Comparison of ENCODE assay signal across 31 cellular contexts in the genomic region with DNA sequence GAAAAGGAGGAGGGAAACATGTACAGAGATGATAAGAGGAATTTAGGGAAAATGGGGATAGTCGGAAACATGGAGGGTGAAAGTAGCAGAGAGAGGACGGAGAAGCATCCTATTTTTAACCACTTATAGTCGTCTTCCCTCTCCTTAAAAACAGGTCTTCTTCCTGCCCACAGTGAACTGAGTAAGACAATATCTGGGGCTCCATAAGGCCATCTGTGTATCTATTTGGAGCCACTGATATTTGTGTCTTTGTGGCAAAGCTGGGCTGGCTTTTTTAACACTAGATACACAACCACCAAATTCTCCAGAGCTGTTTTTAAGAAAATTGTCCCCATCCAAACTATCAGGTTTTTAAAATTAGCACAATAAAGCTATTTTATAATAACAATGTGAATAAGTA.
"Had no signal": no experiment of that assay in that cellular context is flagged by ENCODE, and none has a peak within 500 bp of the region (broad histone marks: within the 10 kb centered on the region; RNA-seq: fewer than 3 reads in every experiment).

No MANE protein-coding gene starts in this region.

- H3K27me3 ChIP-seq: ascending aorta, cardiac muscle cell had no signal

- H3K4me3 ChIP-seq: ascending aorta, cardiac muscle cell, K562 had no signal

- H3K36me3 ChIP-seq: ascending aorta, cardiac muscle cell, WERI-Rb-1 had no signal

- H3K36me3 Mint-ChIP-seq: activated naive CD4-positive, alpha-beta T cell treated with anti-CD3 and anti-CD28 coated beads, Interleukin-2, amount 50 U/mL, for 24 hours had no signal

- DNase-seq: activated CD4-positive, alpha-beta T cell treated with anti-CD3 and anti-CD28 coated beads for 1 hour; activated CD4-positive, alpha-beta T cell treated with anti-CD3 and anti-CD28 coated beads, Interleukin-2, amount 10 ng/mL, durations not matched to agents 7 days and 5 days; activated CD4-positive, alpha-beta T cell treated with anti-CD3 and anti-CD28 coated beads, Interleukin-2, amount 50 U/mL, for 48 hours; activated CD4-positive, CD25-positive, alpha-beta regulatory T cell; activated CD8-positive, alpha-beta T cell treated with anti-CD3 and anti-CD28 coated beads, Interleukin-2, amount 10 ng/mL, durations not matched to agents 7 days and 5 days; activated gamma-delta T cell; activated naive CD4-positive, alpha-beta T cell treated with Interleukin-2 at 50 U/mL for 16 hours; activated naive CD8-positive, alpha-beta T cell treated with anti-CD3 and anti-CD28 coated beads, Interleukin-2, amount 10 ng/mL, durations not matched to agents 7 days and 5 days; activated T-cell treated with anti-CD3 and anti-CD28 coated beads, Interleukin-2, amount 50 U/mL, for 24 hours; amygdala; NCI-H1105 treated with DMSO at 0.1 percent for 48 hours; NCI-H1436 treated with DMSO at 0.1 percent for 48 hours; NCI-H1694 treated with DMSO at 0.1 percent for 48 hours; NCI-H2029; NCI-H2171 treated with DMSO at 0.1 percent for 48 hours; NCI-H2227 treated with DMSO at 0.1 percent for 48 hours; NCI-H446; NCI-H510A treated with DMSO at 0.1 percent for 48 hours; NCI-H69; NK-92 treated with Interleukin-12 subunit alpha and Interleukin-12 subunit beta, amount 100 ng/mL, for 24 hours; PC-3; SIG-M5; T1000; WERI-Rb-1 had no signal

- H3K27ac ChIP-seq: ascending aorta, cardiac muscle cell, RWPE1, WERI-Rb-1 had no signal

- H3K27me3 Mint-ChIP-seq: activated CD4-positive, alpha-beta T cell treated with anti-CD3 and anti-CD28 coated beads, Interleukin-2, amount 10 ng/mL, durations not matched to agents 7 days and 5 days; activated naive CD4-positive, alpha-beta T cell treated with anti-CD3 and anti-CD28 coated beads, Interleukin-2, amount 50 U/mL, for 24 hours; activated naive CD8-positive, alpha-beta T cell treated with anti-CD3 and anti-CD28 coated beads, Interleukin-2, amount 10 ng/mL, durations not matched to agents 7 days and 5 days; activated T-cell treated with anti-CD3 and anti-CD28 coated beads, Interleukin-2, amount 50 U/mL, for 24 hours had no signal

- H3K4me3 Mint-ChIP-seq: activated CD4-positive, alpha-beta T cell treated with anti-CD3 and anti-CD28 coated beads, Interleukin-2, amount 10 ng/mL, durations not matched to agents 7 days and 5 days; activated CD8-positive, alpha-beta T cell treated with anti-CD3 and anti-CD28 coated beads, Interleukin-2, amount 10 ng/mL, durations not matched to agents 7 days and 5 days; activated naive CD4-positive, alpha-beta T cell treated with anti-CD3 and anti-CD28 coated beads, Interleukin-2, amount 50 U/mL, for 24 hours; activated naive CD8-positive, alpha-beta T cell treated with anti-CD3 and anti-CD28 coated beads, Interleukin-2, amount 10 ng/mL, durations not matched to agents 7 days and 5 days; activated T-cell treated with anti-CD3 and anti-CD28 coated beads, Interleukin-2, amount 50 U/mL, for 24 hours had no signal

- H3K9me3 ChIP-seq: ascending aorta had no signal

- ATAC-seq: activated CD8-positive, alpha-beta T cell treated with anti-CD3 and anti-CD28 coated beads, Interleukin-2, amount 10 ng/mL, durations not matched to agents 7 days and 5 days; K562; PC-3; Right ventricle myocardium inferior had no signal

- H3K9me3 Mint-ChIP-seq: activated naive CD4-positive, alpha-beta T cell treated with anti-CD3 and anti-CD28 coated beads, Interleukin-2, amount 50 U/mL, for 24 hours; activated naive CD8-positive, alpha-beta T cell treated with anti-CD3 and anti-CD28 coated beads, Interleukin-2, amount 10 ng/mL, durations not matched to agents 7 days and 5 days; activated T-cell treated with anti-CD3 and anti-CD28 coated beads, Interleukin-2, amount 50 U/mL, for 24 hours had no signal

- H3K27ac Mint-ChIP-seq: activated CD4-positive, alpha-beta T cell treated with anti-CD3 and anti-CD28 coated beads, Interleukin-2, amount 10 ng/mL, durations not matched to agents 7 days and 5 days; activated CD8-positive, alpha-beta T cell treated with anti-CD3 and anti-CD28 coated beads, Interleukin-2, amount 10 ng/mL, durations not matched to agents 7 days and 5 days; activated naive CD4-positive, alpha-beta T cell treated with anti-CD3 and anti-CD28 coated beads, Interleukin-2, amount 50 U/mL, for 24 hours; activated naive CD8-positive, alpha-beta T cell treated with anti-CD3 and anti-CD28 coated beads, Interleukin-2, amount 10 ng/mL, durations not matched to agents 7 days and 5 days; activated T-cell treated with anti-CD3 and anti-CD28 coated beads, Interleukin-2, amount 50 U/mL, for 24 hours; activated T-helper 2 cell treated with anti-CD3 and anti-CD28 coated beads, Interferon-gamma antibody, Interleukin-2, Interleukin-4, amounts not matched to agents 10 μg/mL and 5 μg/mL and 100 μg/mL, durations not matched to agents 14 hours and 24 hours and 36 hours had no signal
